ENCODE assay signal across 1 cellular context in the genomic region with DNA sequence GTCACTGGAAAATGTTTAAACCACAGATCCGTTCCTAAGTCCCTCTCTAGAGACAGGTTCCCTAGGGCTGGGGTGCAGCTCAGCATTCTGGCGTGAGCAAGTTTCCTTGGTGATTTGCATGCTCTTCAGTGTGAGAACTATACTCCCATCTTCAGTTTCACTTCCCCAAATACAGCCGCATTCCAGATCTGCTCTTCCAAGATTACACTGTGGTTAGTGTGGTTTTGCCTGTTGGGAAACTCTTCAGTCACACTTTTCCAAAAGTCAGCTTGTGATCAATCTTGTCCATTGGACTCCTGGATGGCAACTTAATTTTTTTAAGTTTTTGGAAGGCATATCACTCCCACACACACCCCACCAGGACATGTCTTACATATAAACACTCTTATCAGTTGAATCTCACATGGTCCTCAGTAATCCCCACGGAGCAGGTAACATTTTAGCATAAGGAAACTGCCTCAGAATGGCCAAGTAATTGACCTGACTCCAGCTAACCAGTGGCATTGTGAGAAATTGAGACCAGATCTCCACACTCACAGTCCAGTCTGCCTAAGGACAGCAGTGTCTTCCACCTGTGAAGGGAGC.
TF ChIP-seq lines count a peak whose summit lies in the region.

No MANE protein-coding gene starts in this region.

TF ChIP-seq in SK-N-SH, 30 proteins besides CTCF, POLR2A, EP300 and RAD21 (continued from another document):
- TF ChIP-seq, protein P1, sequence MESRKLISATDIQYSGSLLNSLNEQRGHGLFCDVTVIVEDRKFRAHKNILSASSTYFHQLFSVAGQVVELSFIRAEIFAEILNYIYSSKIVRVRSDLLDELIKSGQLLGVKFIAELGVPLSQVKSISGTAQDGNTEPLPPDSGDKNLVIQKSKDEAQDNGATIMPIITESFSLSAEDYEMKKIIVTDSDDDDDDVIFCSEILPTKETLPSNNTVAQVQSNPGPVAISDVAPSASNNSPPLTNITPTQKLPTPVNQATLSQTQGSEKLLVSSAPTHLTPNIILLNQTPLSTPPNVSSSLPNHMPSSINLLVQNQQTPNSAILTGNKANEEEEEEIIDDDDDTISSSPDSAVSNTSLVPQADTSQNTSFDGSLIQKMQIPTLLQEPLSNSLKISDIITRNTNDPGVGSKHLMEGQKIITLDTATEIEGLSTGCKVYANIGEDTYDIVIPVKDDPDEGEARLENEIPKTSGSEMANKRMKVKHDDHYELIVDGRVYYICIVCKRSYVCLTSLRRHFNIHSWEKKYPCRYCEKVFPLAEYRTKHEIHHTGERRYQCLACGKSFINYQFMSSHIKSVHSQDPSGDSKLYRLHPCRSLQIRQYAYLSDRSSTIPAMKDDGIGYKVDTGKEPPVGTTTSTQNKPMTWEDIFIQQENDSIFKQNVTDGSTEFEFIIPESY (IDR thresholded peaks at IDR 0.05; ENCODE audit: borderline replicate concordance, low read depth): no peak
